Comparison of ENCODE assay signal across 8 cellular contexts in the genomic region with DNA sequence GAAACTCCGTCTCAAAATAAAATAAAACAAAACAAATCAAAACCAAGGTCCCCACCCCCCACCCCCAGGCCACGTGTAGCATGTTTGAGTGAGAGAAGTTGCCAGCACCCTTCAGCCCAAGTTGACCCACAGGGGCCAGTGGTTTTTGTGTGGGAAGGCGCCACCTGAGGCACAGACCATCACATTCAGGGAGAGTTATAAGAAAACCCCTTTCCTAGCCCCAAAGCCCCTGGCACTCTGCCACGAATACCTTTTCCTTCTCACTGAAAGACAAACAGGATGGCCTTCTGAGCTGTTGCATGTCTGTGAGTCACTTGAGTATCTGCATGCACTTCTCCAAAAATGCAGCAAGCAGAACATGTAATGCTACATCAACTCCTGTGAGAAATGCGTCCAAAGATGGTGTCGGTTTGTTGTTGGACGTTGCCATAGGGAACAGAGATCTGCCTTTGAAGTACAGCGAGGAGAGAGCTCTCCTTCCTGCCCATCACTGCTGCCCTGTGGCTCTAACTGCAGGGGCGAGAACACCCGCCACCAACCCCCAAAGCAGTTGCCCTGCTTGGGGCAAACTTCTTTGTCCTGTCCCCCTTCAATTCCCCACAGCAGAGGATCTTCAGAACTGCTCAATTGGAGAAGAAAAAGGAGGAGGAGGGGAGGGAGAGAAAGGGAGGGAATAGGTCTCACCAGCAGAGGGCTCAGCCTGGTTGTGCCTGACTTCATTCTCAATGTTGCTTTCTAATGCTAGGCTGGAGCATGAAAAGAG. TPM values are rescaled to one million over a fixed set of nuclear protein-coding genes. Genes with fewer than 3 reads are reported as not detected.
DNase-seq lines count a peak whose midpoint lies in the region; ATAC-seq, FAIRE-seq and TF ChIP-seq lines count a peak whose summit lies in the region.

No MANE protein-coding gene starts in this region.

- TF ChIP-seq EP300 in sigmoid colon (IDR thresholded peaks at IDR 0.05), result no peak

- peak overlapping the region; percentile 83 for H2AFZ ChIP-seq in astrocyte (ENCODE audit: low read depth, low read length)

- H3K27ac ChIP-seq in astrocyte (ENCODE audit: low read depth, low read length), result peak overlapping the region; percentile 76
- H3K27ac ChIP-seq in sigmoid colon, result peak overlapping the region in 3 of 4 donors; percentile 46 to 82 (median 81)

- FAIRE-seq in astrocyte (lab: Jason Lieb, UNC), result no peak

- H3K36me3 ChIP-seq in astrocyte (ENCODE audit: insufficient read depth, low read length) (no peaks in the 10 kb centered on the region), sigmoid colon (no peaks in the 10 kb centered on the region)

- H3K4me3 ChIP-seq in astrocyte (ENCODE audit: insufficient read depth, low read depth, low read length), result peak overlapping the region; percentile 29
- no peak overlapping the region for H3K4me3 ChIP-seq in sigmoid colon

- H3K27me3 ChIP-seq in astrocyte (ENCODE audit: insufficient read depth, low read length) (no peaks in the 10 kb centered on the region), sigmoid colon (peaks cover 0 to 7% (median 0%) of the 10 kb centered on the region in 3 donors)

- peak; percentile 78 for DNase-seq in DMS53 (lab: John Stamatoyannopoulos, UW)
- DNase-seq in NCI-H1092 (lab: John Stamatoyannopoulos, UW), result peak; percentile 46
- peak; percentile 30 to 69 (median 53) for DNase-seq in T-helper 1 cell
- peak; percentile 69 for DNase-seq in astrocyte (ENCODE audit: low read depth)
- DNase-seq in hepatic stellate cell (ENCODE audit: low spot score), result peak; percentile 84
- no peak for DNase-seq in sigmoid colon

- H3K79me2 ChIP-seq in astrocyte (ENCODE audit: insufficient read depth, low read length), result peaks cover 16% of the 10 kb centered on the region

- H3K4me2 ChIP-seq in astrocyte (ENCODE audit: low read length), result peak overlapping the region; percentile 82

- H4K20me1 ChIP-seq in astrocyte (ENCODE audit: insufficient read depth, low read length), result peaks cover 14% of the 10 kb centered on the region

- WGBS in sigmoid colon, 2 donors, result 33 to 44% methylated on average over 10 of the region's 10 CpGs

- H3K27ac Mint-ChIP-seq in astrocyte (ENCODE audit: unreplicated experiment), result peak overlapping the region; percentile 82

- peak; percentile 28 for ATAC-seq in GM21717 (IDR thresholded peaks at IDR 0.05; ENCODE audit: unreplicated experiment)
- no peak for ATAC-seq in GM21528 (IDR thresholded peaks at IDR 0.05; ENCODE audit: low FRiP score, unreplicated experiment)

- no peaks in the 10 kb centered on the region for H3K36me3 Mint-ChIP-seq in astrocyte (ENCODE audit: low read depth, unreplicated experiment)

- TF ChIP-seq CTCF in astrocyte (IDR thresholded peaks at IDR 0.05; ENCODE audit: insufficient read depth, low read depth, low read length), result peak; percentile 73
- peak; percentile 44 to 78 (median 68) for TF ChIP-seq CTCF in sigmoid colon (IDR thresholded peaks at IDR 0.05)

- H3K27me3 Mint-ChIP-seq in astrocyte (ENCODE audit: low read depth, unreplicated experiment), result peaks cover 2% of the 10 kb centered on the region

- peaks cover 12% of the 10 kb centered on the region for H3K4me1 Mint-ChIP-seq in astrocyte (ENCODE audit: low read depth, unreplicated experiment)

- peaks cover 28% of the 10 kb centered on the region for H3K4me1 ChIP-seq in astrocyte (ENCODE audit: insufficient read depth, low read length)
- peaks cover 0 to 31% (median 11%) of the 10 kb centered on the region in 4 donors for H3K4me1 ChIP-seq in sigmoid colon

- TF ChIP-seq POLR2A in sigmoid colon (IDR thresholded peaks at IDR 0.05), result no peak

- no peaks in the 10 kb centered on the region for H3K9me3 ChIP-seq in astrocyte (ENCODE audit: insufficient read depth, low read depth, low read length)
- H3K9me3 ChIP-seq in sigmoid colon, result no peaks in the 10 kb centered on the region

- H3K9ac ChIP-seq in astrocyte (ENCODE audit: low read length), result peak overlapping the region; percentile 72

- intact Hi-C loops in sigmoid colon (cut with DNase I), result loop anchor here (5.0 to 10.0 kb wide), 4 partner anchors 80 to 252 kb away; no protein-coding TSS in a partner anchor

- no peak overlapping the region for H3K4me3 Mint-ChIP-seq in astrocyte (ENCODE audit: unreplicated experiment)

- no peaks in the 10 kb centered on the region for H3K9me3 Mint-ChIP-seq in astrocyte (ENCODE audit: unreplicated experiment)

RNA-seq across cellular contexts. Expression of gene TRAF3, which starts 2.7 kb away (rescaled TPM):
- total RNA-seq in astrocyte (25.3 and 25.9 TPM in 2 replicates), sigmoid colon (10 to 100 TPM in 3 of 4 donors, 1 to 10 TPM in 1; 9.5 to 16.1 (median 13.3) TPM)
- 10 to 100 TPM; 10.8 to 18.6 (median 12.3) TPM for polyA plus RNA-seq in sigmoid colon
